In genomic region chr9:35232867-35233544, GRCh38 we compare ENCODE assay signal across 16 cellular contexts.
"Had no signal": no experiment of that assay in that cellular context is flagged by ENCODE, and none has a peak within 500 bp of the region (broad histone marks: within the 10 kb centered on the region; RNA-seq: fewer than 3 reads in every experiment).

No MANE protein-coding gene starts in this region.

- FAIRE-seq: kidney had no signal

- H3K9me3 ChIP-seq: transverse colon had no signal

- ATAC-seq: activated CD4-positive, alpha-beta T cell treated with anti-CD3 and anti-CD28 coated beads for 36 hours; activated T-cell treated with anti-CD3 and anti-CD28 coated beads, Interleukin-2, amount 50 U/mL, for 72 hours; left ventricle myocardium superior; right cardiac atrium; stimulated activated naive B cell treated with anti-CD40 and anti-IgM and Interleukin-4, amounts not matched to agents 10 μg/mL and 1 μg/mL and 100 μg/mL, for 72 hours had no signal

- H3K27me3 ChIP-seq: neural progenitor cell, transverse colon had no signal

- H3K36me3 ChIP-seq: neural progenitor cell, transverse colon had no signal

- H3K9ac ChIP-seq: neural progenitor cell had no signal

- DNase-seq: activated CD4-positive, alpha-beta memory T cell treated with anti-CD3 and anti-CD28 coated beads, Interleukin-2, amount 10 ng/mL, durations not matched to agents 7 days and 5 days; activated CD4-positive, alpha-beta T cell treated with anti-CD3 and anti-CD28 coated beads for 36 hours; activated CD8-positive, alpha-beta memory T cell treated with anti-CD3 and anti-CD28 coated beads, Interleukin-2, amount 50 U/mL, for 4 hours; activated gamma-delta T cell treated with Interleukin-2 at 50 U/mL for 16 hours; activated naive CD8-positive, alpha-beta T cell treated with anti-CD3 and anti-CD28 coated beads for 36 hours; activated T-cell treated with anti-CD3 and anti-CD28 coated beads, Interleukin-2, amount 50 U/mL, for 72 hours; cerebellar nuclear complex; kidney; left ventricle myocardium superior; mesendoderm; right cardiac atrium; stimulated activated naive B cell treated with anti-CD40 and anti-IgM and Interleukin-4, amounts not matched to agents 10 μg/mL and 1 μg/mL and 100 μg/mL, for 72 hours; T-helper 9 cell; transverse colon had no signal

- H2AFZ ChIP-seq: neural progenitor cell had no signal

- H3K4me2 ChIP-seq: neural progenitor cell had no signal

- H3K4me3 ChIP-seq: neural progenitor cell, transverse colon had no signal

- H3K27ac ChIP-seq: neural progenitor cell, transverse colon, VCaP had no signal
